Comparison of ENCODE assay signal across 8 cellular contexts in genomic region chr3:66998075-66998898, GRCh38. TPM values are rescaled to one million over a fixed set of nuclear protein-coding genes. Genes with fewer than 3 reads are reported as not detected.
A peak's percentile ranks its signal among the peaks of the same experiment; 100 is the strongest.
DNase-seq lines count a peak whose midpoint lies in the region; ATAC-seq and TF ChIP-seq lines count a peak whose summit lies in the region.

A gene with protein sequence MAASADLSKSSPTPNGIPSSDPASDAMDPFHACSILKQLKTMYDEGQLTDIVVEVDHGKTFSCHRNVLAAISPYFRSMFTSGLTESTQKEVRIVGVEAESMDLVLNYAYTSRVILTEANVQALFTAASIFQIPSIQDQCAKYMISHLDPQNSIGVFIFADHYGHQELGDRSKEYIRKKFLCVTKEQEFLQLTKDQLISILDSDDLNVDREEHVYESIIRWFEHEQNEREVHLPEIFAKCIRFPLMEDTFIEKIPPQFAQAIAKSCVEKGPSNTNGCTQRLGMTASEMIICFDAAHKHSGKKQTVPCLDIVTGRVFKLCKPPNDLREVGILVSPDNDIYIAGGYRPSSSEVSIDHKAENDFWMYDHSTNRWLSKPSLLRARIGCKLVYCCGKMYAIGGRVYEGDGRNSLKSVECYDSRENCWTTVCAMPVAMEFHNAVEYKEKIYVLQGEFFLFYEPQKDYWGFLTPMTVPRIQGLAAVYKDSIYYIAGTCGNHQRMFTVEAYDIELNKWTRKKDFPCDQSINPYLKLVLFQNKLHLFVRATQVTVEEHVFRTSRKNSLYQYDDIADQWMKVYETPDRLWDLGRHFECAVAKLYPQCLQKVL (plus strand): TSS chr3:66998307. CDS start chr3:66998356, 49 bp downstream.

- 0% methylated on average over 75 to 76 of the region's 76 CpGs for WGBS in lung, 2 donors

- peaks cover 0 to 1% of the 10 kb centered on the region in 2 donors for H3K36me3 ChIP-seq in lung (ENCODE audit: control insufficient read depth in 2 of 2, insufficient read depth in 2 of 2, low read length in 2 of 2)

- CTCF ChIA-PET in activated CD8-positive, alpha-beta memory T cell treated with anti-CD3 and anti-CD28 coated beads for 36 hours (lab: Charles Lee) = interaction anchor here (1.2 to 1.7 kb wide), 2 partner anchors 26 to 27 kb away, joined by 3 to 7 read pairs; no protein-coding TSS in a partner anchor

- peaks cover 3 to 4% of the 10 kb centered on the region in 2 donors for H3K4me1 ChIP-seq in lung (ENCODE audit: control insufficient read depth in 2 of 2, insufficient read depth in 2 of 2, low read length in 2 of 2)

- ATAC-seq in GM21360 (IDR thresholded peaks at IDR 0.05; ENCODE audit: unreplicated experiment) (peak; percentile 89), lung (ENCODE audit: insufficient read depth, low FRiP score) (peak; percentile 97)

- DNase-seq in COLO829 (ENCODE audit: low spot score) (peak; percentile 98), HT1080 (ENCODE audit: low read depth) (peak; percentile 99), NOMO-1 (lab: John Stamatoyannopoulos, UW; ENCODE audit: unreplicated experiment in 2 of 2) (peak; percentile 99), lung (ENCODE audit: low spot score) (peak; percentile 99)
- DNase-seq in effector CD8-positive, alpha-beta T cell (lab: John Stamatoyannopoulos, UW) = peak; percentile 95
- DNase-seq in stimulated activated CD4-positive, alpha-beta T cell treated with anti-CD3 and anti-CD28 coated beads, TNF-alpha, amount 100 ng/mL, for 24 hours (ENCODE audit: low read depth in 3 of 3) = peak; percentile 94 to 96 (median 95)

- peak within 1 kb of the TSS; percentile 70 for H3K4me3 ChIP-seq in lung

- POLR2A ChIA-PET in activated CD8-positive, alpha-beta memory T cell treated with anti-CD3 and anti-CD28 coated beads for 36 hours (lab: Charles Lee) = interaction anchor here (0.5 to 1.4 kb wide), 8 partner anchors 9 to 1115 kb away, joined by 3 to 6 read pairs (median 4); no protein-coding TSS in a partner anchor

- TF ChIP-seq CTCF in lung (IDR thresholded peaks at IDR 0.05; ENCODE audit: control extremely low read depth, extremely low read depth) = no peak

- no peaks in the 10 kb centered on the region for H3K27me3 ChIP-seq in lung (ENCODE audit: control insufficient read depth, insufficient read depth)

- no peaks in the 10 kb centered on the region for H3K9me3 ChIP-seq in lung (ENCODE audit: control insufficient read depth in 2 of 2, insufficient read depth in 1 of 2, low read length in 1 of 2)

- peak within 1 kb of the TSS; percentile 59 to 77 for H3K27ac ChIP-seq in lung (ENCODE audit: low read depth in 1 of 2, low read length in 1 of 2)

RNA-seq across cellular contexts. Expression of the gene that starts here (rescaled TPM):
- 3.6 and 4.2 TPM in 2 replicates for total RNA-seq in HT1080 (2014; rRNA removed; shearing (Covaris generic))
- 2.7 and 3.5 TPM in 2 replicates for polyA plus RNA-seq in HT1080 (2015; cell fraction: cytosol; rRNA removed)
- polyA plus RNA-seq in HT1080 (2015; cell fraction: nucleus; rRNA removed) = 6.9 and 7.5 TPM in 2 replicates
- 10 to 100 TPM; 26.4 to 27.4 TPM for total RNA-seq in activated CD8-positive, alpha-beta memory T cell treated with anti-CD3 and anti-CD28 coated beads for 36 hours
- total RNA-seq in lung = 1 to 10 TPM; 4.8 to 5.0 TPM
- 1 to 10 TPM in 1 of 2 donors, under 1 TPM in 1; 0.94 to 1.3 TPM for polyA plus RNA-seq in lung

Comparison
In these comparisons a context has a peak if more than half of its experiments do, and no peak if none do; other contexts are left out.
1. Peak in every context shown above with its lines: DNase-seq, ATAC-seq, H3K4me3 ChIP-seq and H3K27ac ChIP-seq.